ENCODE assay signal across 11 cellular contexts in genomic region chr9:86280580-86280979, GRCh38. TPM values are rescaled to one million over a fixed set of nuclear protein-coding genes. Genes with fewer than 3 reads are reported as not detected.
DNase-seq lines count a peak whose midpoint lies in the region; ATAC-seq, FAIRE-seq and TF ChIP-seq lines count a peak whose summit lies in the region.
"Had no signal": no experiment of that assay in that cellular context is flagged by ENCODE, and none has a peak within 500 bp of the region (broad histone marks: within the 10 kb centered on the region; RNA-seq: fewer than 3 reads in every experiment).

No MANE protein-coding gene starts in this region.

- H2AFZ ChIP-seq in GM23338 = no peak overlapping the region

- no peak for TF ChIP-seq RAD21 in A549 (conservative IDR thresholded peaks at IDR 0.05 in 1 of 2, IDR thresholded peaks at IDR 0.05 in 1 of 2)

- 0 out of 2 replicates have a peak, but pooled peaks cover 4% of the 10 kb centered on the region for H3K36me3 ChIP-seq in GM23338 (ENCODE audit: insufficient read depth)

- WGBS in A549 (ENCODE audit: missing lambda C conversion rate) = 93% methylated on average over 7 of the region's 7 CpGs

- no peaks in the 10 kb centered on the region for H3K27me3 ChIP-seq in GM23338 (ENCODE audit: insufficient read depth)

- no peak for ATAC-seq in A549
- ATAC-seq in GM23338 = no peak
- ATAC-seq in activated T-helper 17 cell treated with anti-CD3 and anti-CD28 coated beads, Interleukin-2, amount 50 U/mL, for 72 hours (replicated peaks) = no peak
- ATAC-seq in memory B cell (ENCODE audit: low read depth) = no peak

- H3K9me3 Mint-ChIP-seq in GM23338 (no peaks in the 10 kb centered on the region; the same call in 2 of the 3 replicates), memory B cell (no peaks in the 10 kb centered on the region)
- no peaks in the 10 kb centered on the region for H3K9me3 Mint-ChIP-seq in activated T-helper 17 cell treated with anti-CD3 and anti-CD28 coated beads, Interleukin-2, amount 50 U/mL, for 72 hours
- H3K9me3 Mint-ChIP-seq: dendritic cell treated with granulocyte-macrophage colony-stimulating factor and Interleukin-4, amounts not matched to agents 40 ng/mL and 50 ng/mL, for 4 days had no signal

- no peak overlapping the region for H3K27ac Mint-ChIP-seq in GM23338
- no peak overlapping the region for H3K27ac Mint-ChIP-seq in activated T-helper 17 cell treated with anti-CD3 and anti-CD28 coated beads, Interleukin-2, amount 50 U/mL, for 72 hours
- no peak overlapping the region for H3K27ac Mint-ChIP-seq in memory B cell

- POLR2A ChIA-PET in A549 (lab: Yijun Ruan, JAX) = no interaction called here

- CTCF ChIA-PET in A549 (lab: Yijun Ruan, JAX) = interaction anchor here (0.6 kb wide), 1 partner anchor 83 kb away, joined by 3 read pairs; no protein-coding TSS in a partner anchor

- FAIRE-seq in A549 (lab: Jason Lieb, UNC) = no peak

- no peaks in the 10 kb centered on the region for H3K9me2 ChIP-seq in GM23338 (ENCODE audit: insufficient read depth)

- TF ChIP-seq POLR2A in A549 (IDR thresholded peaks at IDR 0.05; ENCODE audit: low read length) = no peak

- peaks cover 8% of the 10 kb centered on the region; the same call in 1 of the 2 replicates for H4K20me1 ChIP-seq in GM23338 (replicated peaks; ENCODE audit: insufficient read depth)

- 0 out of 2 replicates have a peak, but pooled peaks cover 3% of the 10 kb centered on the region for H3F3A ChIP-seq in GM23338 (replicated peaks; ENCODE audit: low read depth)

- no peak for DNase-seq in A549 (ENCODE audit: low read depth in 1 of 2, low spot score in 1 of 2)
- no peak for DNase-seq in GM23338 (ENCODE audit: low spot score)
- DNase-seq in memory B cell (ENCODE audit: low spot score in 2 of 2) = no peak
- DNase-seq in Ammon's horn (ENCODE audit: low spot score) = no peak
- no peak for DNase-seq in activated gamma-delta T cell (lab: John Stamatoyannopoulos, UW)
- no peak for DNase-seq in posterior vena cava (ENCODE audit: low spot score)
- DNase-seq in NCI-H510A treated with DMSO at 0.1 percent for 48 hours (lab: John Stamatoyannopoulos, UW) = no peak
- DNase-seq: NCI-H1694 treated with DMSO at 0.1 percent for 48 hours had no signal

- H3K4me3 Mint-ChIP-seq in GM23338 (peak overlapping the region; percentile 93), memory B cell (peak overlapping the region; percentile 29)
- peak overlapping the region; percentile 89 for H3K4me3 Mint-ChIP-seq in activated T-helper 17 cell treated with anti-CD3 and anti-CD28 coated beads, Interleukin-2, amount 50 U/mL, for 72 hours

- H3K27ac ChIP-seq in A549 = no peak overlapping the region
- no peak overlapping the region for H3K27ac ChIP-seq in GM23338 (ENCODE audit: low read depth)
- H3K27ac ChIP-seq: RWPE1 had no signal

- TF ChIP-seq EP300 in A549 (IDR thresholded peaks at IDR 0.05) = no peak

- H3K4me1 ChIP-seq in A549 (peaks cover 13% of the 10 kb centered on the region; the same call in 2 of the 3 replicates), GM23338 (ENCODE audit: insufficient read depth) (peaks cover 5% of the 10 kb centered on the region)

- intact Hi-C loops in posterior vena cava (cut with DNase I) = no loop called here

- H3K79me2 ChIP-seq in GM23338 (replicated peaks; ENCODE audit: insufficient read depth) = peaks cover 61% of the 10 kb centered on the region

- peaks cover 12% of the 10 kb centered on the region for H3K27me3 Mint-ChIP-seq in GM23338 (ENCODE audit: insufficient read depth, low read depth, poor library complexity)
- no peaks in the 10 kb centered on the region for H3K27me3 Mint-ChIP-seq in activated T-helper 17 cell treated with anti-CD3 and anti-CD28 coated beads, Interleukin-2, amount 50 U/mL, for 72 hours
- no peaks in the 10 kb centered on the region for H3K27me3 Mint-ChIP-seq in memory B cell

- H3K4me1 Mint-ChIP-seq in GM23338 (peaks cover 29% of the 10 kb centered on the region), memory B cell (peaks cover 26% of the 10 kb centered on the region)
- peaks cover 23% of the 10 kb centered on the region for H3K4me1 Mint-ChIP-seq in activated T-helper 17 cell treated with anti-CD3 and anti-CD28 coated beads, Interleukin-2, amount 50 U/mL, for 72 hours

- no peaks in the 10 kb centered on the region for H3K9me3 ChIP-seq in A549

- peak overlapping the region; percentile 91 for H3K4me2 ChIP-seq in A549
- peak overlapping the region; percentile 93 for H3K4me2 ChIP-seq in GM23338

- H3K4me3 ChIP-seq in A549 = peak overlapping the region; percentile 69; the same call in 1 of the 3 replicates
- H3K4me3 ChIP-seq in GM23338 = peak overlapping the region; percentile 84

- TF ChIP-seq CTCF in A549 (IDR thresholded peaks at IDR 0.05) (no peak), GM23338 (conservative IDR thresholded peaks at IDR 0.05; ENCODE audit: low read depth in 2 of 2) (no peak)

- peaks cover 7% of the 10 kb centered on the region for H3K36me3 Mint-ChIP-seq in GM23338 (ENCODE audit: low read depth)
- peaks cover 47% of the 10 kb centered on the region for H3K36me3 Mint-ChIP-seq in activated T-helper 17 cell treated with anti-CD3 and anti-CD28 coated beads, Interleukin-2, amount 50 U/mL, for 72 hours (ENCODE audit: low read depth)
- H3K36me3 Mint-ChIP-seq in memory B cell = peaks cover 4% of the 10 kb centered on the region

TF ChIP-seq in A549, 52 proteins besides CTCF, POLR2A, EP300 and RAD21 (continues in another document):
- TF ChIP-seq CEBPB (IDR thresholded peaks at IDR 0.05) (no peak), FOXS1 (CRISPR knock-in tag; IDR thresholded peaks at IDR 0.05) (no peak), E2F6 (IDR thresholded peaks at IDR 0.05; ENCODE audit: borderline replicate concordance, low read depth) (no peak), HOXB5 (CRISPR knock-in tag; IDR thresholded peaks at IDR 0.05) (no peak), NR3C1 (IDR thresholded peaks at IDR 0.05) (no peak), CHD4 (IDR thresholded peaks at IDR 0.05; ENCODE audit: borderline replicate concordance) (no peak), KDM1A (IDR thresholded peaks at IDR 0.05; ENCODE audit: low read depth) (no peak), MAZ (IDR thresholded peaks at IDR 0.05; ENCODE audit: borderline replicate concordance, low read depth, low read length) (no peak), PHF8 (IDR thresholded peaks at IDR 0.05; ENCODE audit: borderline replicate concordance, low read depth) (no peak), ZFP36 (IDR thresholded peaks at IDR 0.05; ENCODE audit: borderline replicate concordance, partially characterized antibody) (no peak), HOXB13 (CRISPR knock-in tag; IDR thresholded peaks at IDR 0.05; ENCODE audit: low read depth) (no peak), JUN (IDR thresholded peaks at IDR 0.05) (no peak)

TF ChIP-seq in GM23338, 12 proteins besides CTCF, POLR2A, EP300 and RAD21 (continues in another document):
- no peak for TF ChIP-seq CREB1 (CRISPR knock-in tag; IDR thresholded peaks at IDR 0.05; ENCODE audit: low read depth)

RNA-seq across cellular contexts. Expression of gene ISCA1, which starts 1.8 kb away (rescaled TPM):
- polyA plus RNA-seq in A549 (2011; rRNA removed) (48.6 and 58.2 TPM in 2 replicates), A549 (2017; fragmentation: RNase III; extraction: RNeasy Plus Mini Kit Qiagen cat#74134 plus additional on column Dnase treatment) (39.8 to 45.1 TPM (median 42.4 TPM) in 3 replicates), GM23338 (2016; fragmentation: Nextera tagmentation; extraction: Ambion mirVana) (43.7 and 54.9 TPM in 2 replicates)
- 20.0 and 24.1 TPM in 2 replicates for polyA plus RNA-seq in A549 (2012; cell fraction: cytosol; rRNA removed)
- 5.8 and 10.8 TPM in 2 replicates for polyA plus RNA-seq in A549 (2012; cell fraction: nucleus; rRNA removed)
- polyA minus RNA-seq in A549 (2011; rRNA and poly(A)+ RNA removed) = 13.6 and 14.1 TPM in 2 replicates
- 61.0 and 65.4 TPM in 2 replicates for total RNA-seq in GM23338 (2014; rRNA removed; shearing (Covaris generic))
- 10 to 100 TPM; 33.2 to 34.6 TPM for total RNA-seq in activated T-helper 17 cell treated with anti-CD3 and anti-CD28 coated beads, Interleukin-2, amount 50 U/mL, for 72 hours
- 10 to 100 TPM; 27.4 to 30.9 TPM for total RNA-seq in posterior vena cava

RNA-seq across cellular contexts. Expression of gene C9orf153, which starts 21.1 kb away (rescaled TPM):
- polyA plus RNA-seq in A549 (2011; rRNA removed) = 0.08 and 0.17 TPM in 2 replicates
- polyA plus RNA-seq in A549 (2012; cell fraction: cytosol; rRNA removed) = 0.03 and 0.09 TPM in 2 replicates
- polyA plus RNA-seq in A549 (2012; cell fraction: nucleus; rRNA removed) = 0.05 and 0.07 TPM in 2 replicates
- polyA plus RNA-seq in A549 (2017; fragmentation: RNase III; extraction: RNeasy Plus Mini Kit Qiagen cat#74134 plus additional on column Dnase treatment) = 0.06 to 0.17 TPM (median 0.16 TPM) in 3 replicates
- 0.29 and 0.49 TPM in 2 replicates for polyA minus RNA-seq in A549 (2011; rRNA and poly(A)+ RNA removed)
- 0.12 TPM in 1 of 2 replicates, not detected in the other for total RNA-seq in GM23338 (2014; rRNA removed; shearing (Covaris generic))
- polyA plus RNA-seq in GM23338 (2016; fragmentation: Nextera tagmentation; extraction: Ambion mirVana) = 0.24 and 0.29 TPM in 2 replicates
- 1 to 10 TPM in 1 of 2 donors, under 1 TPM in 1; 0.26 to 1.0 TPM for total RNA-seq in activated T-helper 17 cell treated with anti-CD3 and anti-CD28 coated beads, Interleukin-2, amount 50 U/mL, for 72 hours
- total RNA-seq in posterior vena cava = under 1 TPM; 0.24 to 0.28 TPM

Comparison
In these comparisons a context has a peak if more than half of its experiments do, and no peak if none do; other contexts are left out.
1. H3K4me3 Mint-ChIP-seq: peak in every context shown above with its lines; median percentile 93 in GM23338; 89 in activated T-helper 17 cell treated with anti-CD3 and anti-CD28 coated beads, Interleukin-2, amount 50 U/mL, for 72 hours; 29 in memory B cell.